1 cellular context compared by ENCODE assay signal in genomic region chr19:13093407-13094284, GRCh38.
A peak's percentile ranks its signal among the peaks of the same experiment; 100 is the strongest.
TF ChIP-seq lines count a peak whose summit lies in the region.

No MANE protein-coding gene starts in this region.

TF ChIP-seq in HepG2, 621 proteins besides CTCF, POLR2A, EP300 and RAD21 (continued from another document and continues in another):
- TF ChIP-seq, protein P1, sequence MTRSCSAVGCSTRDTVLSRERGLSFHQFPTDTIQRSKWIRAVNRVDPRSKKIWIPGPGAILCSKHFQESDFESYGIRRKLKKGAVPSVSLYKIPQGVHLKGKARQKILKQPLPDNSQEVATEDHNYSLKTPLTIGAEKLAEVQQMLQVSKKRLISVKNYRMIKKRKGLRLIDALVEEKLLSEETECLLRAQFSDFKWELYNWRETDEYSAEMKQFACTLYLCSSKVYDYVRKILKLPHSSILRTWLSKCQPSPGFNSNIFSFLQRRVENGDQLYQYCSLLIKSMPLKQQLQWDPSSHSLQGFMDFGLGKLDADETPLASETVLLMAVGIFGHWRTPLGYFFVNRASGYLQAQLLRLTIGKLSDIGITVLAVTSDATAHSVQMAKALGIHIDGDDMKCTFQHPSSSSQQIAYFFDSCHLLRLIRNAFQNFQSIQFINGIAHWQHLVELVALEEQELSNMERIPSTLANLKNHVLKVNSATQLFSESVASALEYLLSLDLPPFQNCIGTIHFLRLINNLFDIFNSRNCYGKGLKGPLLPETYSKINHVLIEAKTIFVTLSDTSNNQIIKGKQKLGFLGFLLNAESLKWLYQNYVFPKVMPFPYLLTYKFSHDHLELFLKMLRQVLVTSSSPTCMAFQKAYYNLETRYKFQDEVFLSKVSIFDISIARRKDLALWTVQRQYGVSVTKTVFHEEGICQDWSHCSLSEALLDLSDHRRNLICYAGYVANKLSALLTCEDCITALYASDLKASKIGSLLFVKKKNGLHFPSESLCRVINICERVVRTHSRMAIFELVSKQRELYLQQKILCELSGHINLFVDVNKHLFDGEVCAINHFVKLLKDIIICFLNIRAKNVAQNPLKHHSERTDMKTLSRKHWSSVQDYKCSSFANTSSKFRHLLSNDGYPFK (CRISPR knock-in tag; IDR thresholded peaks at IDR 0.05; ENCODE audit: borderline replicate concordance): 0 out of 2 replicates have a peak, but pooled peaks have one; percentile 33
- TF ChIP-seq TEAD3 (CRISPR knock-in tag; optimal IDR thresholded peaks at IDR 0.05; ENCODE audit: borderline replicate concordance) (peak; percentile 25), ZNF225 (CRISPR knock-in tag; IDR thresholded peaks at IDR 0.05) (0 out of 2 replicates have a peak, but pooled peaks have one; percentile 51), TCF12 (IDR thresholded peaks at IDR 0.05) (no peak), TCF12 (CRISPR knock-in tag; IDR thresholded peaks at IDR 0.05) (no peak), GATA4 (IDR thresholded peaks at IDR 0.05; ENCODE audit: borderline replicate concordance, low read depth) (no peak), RXRA (CRISPR knock-in tag; IDR thresholded peaks at IDR 0.05) (peak; percentile 20; the same call in 1 of the 2 replicates), HOXA9 (CRISPR knock-in tag; IDR thresholded peaks at IDR 0.05; ENCODE audit: borderline replicate concordance) (no peak), YY1 (IDR thresholded peaks at IDR 0.05; ENCODE audit: insufficient read depth, insufficient replicate concordance, low read depth, low read length) (peak; percentile 19), ZNF407 (CRISPR knock-in tag; IDR thresholded peaks at IDR 0.05; ENCODE audit: not compliant biosample characterization) (no peak), ZGPAT (CRISPR knock-in tag; IDR thresholded peaks at IDR 0.05) (0 out of 2 replicates have a peak, but pooled peaks have one; percentile 25), PAWR (CRISPR knock-in tag; IDR thresholded peaks at IDR 0.05; ENCODE audit: borderline replicate concordance) (no peak), NFE2L1 (CRISPR knock-in tag; IDR thresholded peaks at IDR 0.05; ENCODE audit: borderline replicate concordance) (0 out of 2 replicates have a peak, but pooled peaks have one; percentile 43), MAZ (IDR thresholded peaks at IDR 0.05; ENCODE audit: borderline replicate concordance, low read depth, low read length) (no peak), MAZ (CRISPR knock-in tag; IDR thresholded peaks at IDR 0.05; ENCODE audit: low read depth) (peak; percentile 43; the same call in 1 of the 2 replicates), SALL1 (CRISPR knock-in tag; IDR thresholded peaks at IDR 0.05) (peak; percentile 32; the same call in 1 of the 2 replicates), ZBTB7A (CRISPR knock-in tag; IDR thresholded peaks at IDR 0.05) (peak; percentile 74; the same call in 1 of the 2 replicates), IRF2 (CRISPR knock-in tag; IDR thresholded peaks at IDR 0.05) (peak; percentile 59; the same call in 1 of the 2 replicates), ZNF331 (CRISPR knock-in tag; IDR thresholded peaks at IDR 0.05) (0 out of 2 replicates have a peak, but pooled peaks have one; percentile 14), ZNF687 (CRISPR knock-in tag; IDR thresholded peaks at IDR 0.05) (peak; percentile 59), CBX5 (CRISPR knock-in tag; IDR thresholded peaks at IDR 0.05; ENCODE audit: borderline replicate concordance) (peak; percentile 40; the same call in 1 of the 2 replicates), ZNF788 (CRISPR knock-in tag; IDR thresholded peaks at IDR 0.05; ENCODE audit: borderline replicate concordance) (peak; percentile 40; the same call in 1 of the 2 replicates), FOXA3 (CRISPR knock-in tag; IDR thresholded peaks at IDR 0.05) (0 out of 2 replicates have a peak, but pooled peaks have one; percentile 9)
- TF ChIP-seq, protein P2, sequence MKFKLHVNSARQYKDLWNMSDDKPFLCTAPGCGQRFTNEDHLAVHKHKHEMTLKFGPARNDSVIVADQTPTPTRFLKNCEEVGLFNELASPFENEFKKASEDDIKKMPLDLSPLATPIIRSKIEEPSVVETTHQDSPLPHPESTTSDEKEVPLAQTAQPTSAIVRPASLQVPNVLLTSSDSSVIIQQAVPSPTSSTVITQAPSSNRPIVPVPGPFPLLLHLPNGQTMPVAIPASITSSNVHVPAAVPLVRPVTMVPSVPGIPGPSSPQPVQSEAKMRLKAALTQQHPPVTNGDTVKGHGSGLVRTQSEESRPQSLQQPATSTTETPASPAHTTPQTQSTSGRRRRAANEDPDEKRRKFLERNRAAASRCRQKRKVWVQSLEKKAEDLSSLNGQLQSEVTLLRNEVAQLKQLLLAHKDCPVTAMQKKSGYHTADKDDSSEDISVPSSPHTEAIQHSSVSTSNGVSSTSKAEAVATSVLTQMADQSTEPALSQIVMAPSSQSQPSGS (CRISPR knock-in tag; IDR thresholded peaks at IDR 0.05): peak; percentile 32; the same call in 1 of the 2 replicates
- TF ChIP-seq, protein P3, sequence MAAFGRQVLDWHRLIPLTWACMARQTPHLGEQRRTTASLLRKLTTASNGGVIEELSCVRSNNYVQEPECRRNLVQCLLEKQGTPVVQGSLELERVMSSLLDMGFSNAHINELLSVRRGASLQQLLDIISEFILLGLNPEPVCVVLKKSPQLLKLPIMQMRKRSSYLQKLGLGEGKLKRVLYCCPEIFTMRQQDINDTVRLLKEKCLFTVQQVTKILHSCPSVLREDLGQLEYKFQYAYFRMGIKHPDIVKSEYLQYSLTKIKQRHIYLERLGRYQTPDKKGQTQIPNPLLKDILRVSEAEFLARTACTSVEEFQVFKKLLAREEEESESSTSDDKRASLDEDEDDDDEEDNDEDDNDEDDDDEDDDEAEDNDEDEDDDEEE (CRISPR knock-in tag; IDR thresholded peaks at IDR 0.05): no peak
- TF ChIP-seq, protein P4, sequence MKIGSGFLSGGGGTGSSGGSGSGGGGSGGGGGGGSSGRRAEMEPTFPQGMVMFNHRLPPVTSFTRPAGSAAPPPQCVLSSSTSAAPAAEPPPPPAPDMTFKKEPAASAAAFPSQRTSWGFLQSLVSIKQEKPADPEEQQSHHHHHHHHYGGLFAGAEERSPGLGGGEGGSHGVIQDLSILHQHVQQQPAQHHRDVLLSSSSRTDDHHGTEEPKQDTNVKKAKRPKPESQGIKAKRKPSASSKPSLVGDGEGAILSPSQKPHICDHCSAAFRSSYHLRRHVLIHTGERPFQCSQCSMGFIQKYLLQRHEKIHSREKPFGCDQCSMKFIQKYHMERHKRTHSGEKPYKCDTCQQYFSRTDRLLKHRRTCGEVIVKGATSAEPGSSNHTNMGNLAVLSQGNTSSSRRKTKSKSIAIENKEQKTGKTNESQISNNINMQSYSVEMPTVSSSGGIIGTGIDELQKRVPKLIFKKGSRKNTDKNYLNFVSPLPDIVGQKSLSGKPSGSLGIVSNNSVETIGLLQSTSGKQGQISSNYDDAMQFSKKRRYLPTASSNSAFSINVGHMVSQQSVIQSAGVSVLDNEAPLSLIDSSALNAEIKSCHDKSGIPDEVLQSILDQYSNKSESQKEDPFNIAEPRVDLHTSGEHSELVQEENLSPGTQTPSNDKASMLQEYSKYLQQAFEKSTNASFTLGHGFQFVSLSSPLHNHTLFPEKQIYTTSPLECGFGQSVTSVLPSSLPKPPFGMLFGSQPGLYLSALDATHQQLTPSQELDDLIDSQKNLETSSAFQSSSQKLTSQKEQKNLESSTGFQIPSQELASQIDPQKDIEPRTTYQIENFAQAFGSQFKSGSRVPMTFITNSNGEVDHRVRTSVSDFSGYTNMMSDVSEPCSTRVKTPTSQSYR (CRISPR knock-in tag; IDR thresholded peaks at IDR 0.05; ENCODE audit: borderline replicate concordance): peak; percentile 43; the same call in 1 of the 2 replicates
- TF ChIP-seq, protein P5, sequence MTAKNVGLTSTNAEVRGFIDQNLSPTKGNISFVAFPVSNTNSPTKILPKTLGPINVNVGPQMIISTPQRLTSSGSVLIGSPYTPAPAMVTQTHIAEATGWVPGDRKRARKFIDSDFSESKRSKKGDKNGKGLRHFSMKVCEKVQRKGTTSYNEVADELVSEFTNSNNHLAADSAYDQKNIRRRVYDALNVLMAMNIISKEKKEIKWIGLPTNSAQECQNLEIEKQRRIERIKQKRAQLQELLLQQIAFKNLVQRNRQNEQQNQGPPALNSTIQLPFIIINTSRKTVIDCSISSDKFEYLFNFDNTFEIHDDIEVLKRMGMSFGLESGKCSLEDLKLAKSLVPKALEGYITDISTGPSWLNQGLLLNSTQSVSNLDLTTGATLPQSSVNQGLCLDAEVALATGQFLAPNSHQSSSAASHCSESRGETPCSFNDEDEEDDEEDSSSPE (CRISPR knock-in tag; IDR thresholded peaks at IDR 0.05): no peak
